1 cellular context compared by ENCODE assay signal in genomic region chr12:6084969-6085450, GRCh38.
TF ChIP-seq lines count a peak whose summit lies in the region.

No MANE protein-coding gene starts in this region.

TF ChIP-seq in HCT116, 20 proteins besides CTCF, POLR2A, EP300 and RAD21 (continued from another document):
- no peak for TF ChIP-seq ZBTB33 (IDR thresholded peaks at IDR 0.05; ENCODE audit: extremely low read depth, insufficient replicate concordance, low read length)
- no peak for TF ChIP-seq ZNF274 (IDR thresholded peaks at IDR 0.05; ENCODE audit: low read depth, low read length)
- no peak for TF ChIP-seq SP1 (IDR thresholded peaks at IDR 0.05; ENCODE audit: low read depth)
- no peak for TF ChIP-seq MAX (IDR thresholded peaks at IDR 0.05)
- TF ChIP-seq CEBPB (IDR thresholded peaks at IDR 0.05; ENCODE audit: low read depth), result no peak
TF ChIP-seq in HCT116: peak in this region for 0.
